ENCODE assay signal across 8 cellular contexts in genomic region chr12:123149828-123150272, GRCh38. TPM values are rescaled to one million over a fixed set of nuclear protein-coding genes. Genes with fewer than 3 reads are reported as not detected.
DNase-seq lines count a peak whose midpoint lies in the region; ATAC-seq and TF ChIP-seq lines count a peak whose summit lies in the region.

No MANE protein-coding gene starts in this region.

- no peak for DNase-seq in Calu3
- no peak for DNase-seq in fibroblast of lung (ENCODE audit: low read depth in 2 of 2)
- no peak for DNase-seq in osteoblast (ENCODE audit: insufficient read length, low spot score, missing footprints)
- DNase-seq in SKM-1 (lab: John Stamatoyannopoulos, UW; ENCODE audit: unreplicated experiment) = no peak
- DNase-seq in stimulated activated CD4-positive, alpha-beta T cell treated with anti-CD3 and anti-CD28 coated beads, Interleukin-4, amount 100 ng/mL, for 1 hour = no peak
- DNase-seq in SHP77 treated with DMSO at 0.1 percent for 48 hours (lab: John Stamatoyannopoulos, UW) = no peak

- H3K9me3 ChIP-seq in fibroblast of lung (ENCODE audit: control insufficient read depth, insufficient read depth, low read depth, low read length) (no peaks in the 10 kb centered on the region), osteoblast (ENCODE audit: low read depth, low read length) (no peaks in the 10 kb centered on the region)

- no peaks in the 10 kb centered on the region for H3K9me3 Mint-ChIP-seq in Calu3 (ENCODE audit: low read depth, unreplicated experiment)

- H4K20me1 ChIP-seq in fibroblast of lung (ENCODE audit: control insufficient read depth, extremely low read depth, insufficient read depth, low read length) (no peaks in the 10 kb centered on the region), osteoblast (ENCODE audit: insufficient read depth, low read length) (peaks cover 5% of the 10 kb centered on the region)

- intact Hi-C loops in Calu3 (cut with micrococcal nuclease; ENCODE audit: unreplicated experiment) = no loop called here

- peak overlapping the region; percentile 18 for H3K27ac Mint-ChIP-seq in Calu3 (ENCODE audit: unreplicated experiment)

- H3K27me3 ChIP-seq in fibroblast of lung (ENCODE audit: control insufficient read depth, insufficient read depth, low read length) (no peaks in the 10 kb centered on the region), osteoblast (ENCODE audit: insufficient read depth, low read length) (no peaks in the 10 kb centered on the region)

- TF ChIP-seq CTCF in Calu3 (IDR thresholded peaks at IDR 0.05; ENCODE audit: unreplicated experiment) (no peak), fibroblast of lung (conservative IDR thresholded peaks at IDR 0.05 in 1 of 2, IDR thresholded peaks at IDR 0.05 in 1 of 2; ENCODE audit: low read depth in 1 of 2, low read length in 2 of 2) (no peak), osteoblast (IDR thresholded peaks at IDR 0.05; ENCODE audit: extremely low read depth, low read depth, low read length) (no peak)

- BruUV-seq in Calu3 (replicated peaks; lab: Mats Ljungman, UMichigan) = no TSS peak

- no peaks in the 10 kb centered on the region for H3K27me3 Mint-ChIP-seq in Calu3 (ENCODE audit: unreplicated experiment)

- H3K9ac ChIP-seq in fibroblast of lung (ENCODE audit: insufficient read depth, low read length) = peak overlapping the region; percentile 66

- H2AFZ ChIP-seq in fibroblast of lung (ENCODE audit: low read length) (no peak overlapping the region), osteoblast (ENCODE audit: low read length) (peak overlapping the region; percentile 76)

- peaks cover 18% of the 10 kb centered on the region for H3K4me1 Mint-ChIP-seq in Calu3 (ENCODE audit: low read depth, unreplicated experiment)

- peak overlapping the region; percentile 46 to 78 (median 66) for H3K4me3 ChIP-seq in fibroblast of lung (replicated peaks in 1 of 4; ENCODE audit: control extremely low read depth in 1 of 4, insufficient read depth in 1 of 4, low read depth in 3 of 4, low read length in 4 of 4)
- peak overlapping the region; percentile 79 for H3K4me3 ChIP-seq in osteoblast (ENCODE audit: insufficient read depth, low read length)

- CTCF ChIA-PET in Calu3 (lab: Charles Lee) = interaction anchor here (0.5 to 1.5 kb wide), 4 partner anchors 9 to 114 kb away, joined by 3 to 8 read pairs (median 3); no protein-coding TSS in a partner anchor

- H3K27ac ChIP-seq in fibroblast of lung (ENCODE audit: insufficient read depth, low read length) (peak overlapping the region; percentile 46), osteoblast (ENCODE audit: low read depth, low read length) (no peak overlapping the region)

- H3K36me3 Mint-ChIP-seq in Calu3 (ENCODE audit: insufficient read depth, unreplicated experiment) = peaks cover 21% of the 10 kb centered on the region

- ATAC-seq in SK-N-SH treated with all-trans-retinoic acid at 6 μM for 48 hours (peak; percentile 2; the same call in 2 of the 3 replicates), GM21786 (IDR thresholded peaks at IDR 0.05; ENCODE audit: unreplicated experiment) (no peak)

- H3K36me3 ChIP-seq in fibroblast of lung (ENCODE audit: control insufficient read depth, insufficient read depth, low read length) = no peaks in the 10 kb centered on the region
- no peaks in the 10 kb centered on the region for H3K36me3 ChIP-seq in osteoblast (ENCODE audit: insufficient read depth, low read length)

- H3K79me2 ChIP-seq in fibroblast of lung (ENCODE audit: control insufficient read depth, insufficient read depth, low read length) (peaks cover 21% of the 10 kb centered on the region), osteoblast (ENCODE audit: insufficient read depth, low read length) (peaks cover 18% of the 10 kb centered on the region)

- H3K4me2 ChIP-seq in fibroblast of lung (ENCODE audit: extremely low read depth, insufficient read depth, low read length) = peak overlapping the region; percentile 87
- H3K4me2 ChIP-seq in osteoblast (ENCODE audit: insufficient read depth, low read length) = peak overlapping the region; percentile 81

- H3K4me1 ChIP-seq in fibroblast of lung (ENCODE audit: control insufficient read depth, extremely low read depth, insufficient read depth, low read length) (no peaks in the 10 kb centered on the region), osteoblast (ENCODE audit: insufficient read depth, low read length) (peaks cover 11% of the 10 kb centered on the region)

- peak overlapping the region; percentile 75 for H3K4me3 Mint-ChIP-seq in Calu3 (ENCODE audit: low read depth, unreplicated experiment)

TF ChIP-seq in SK-N-SH treated with all-trans-retinoic acid at 6 μM for 48 hours, 23 proteins besides CTCF, POLR2A, EP300 and RAD21:
- TF ChIP-seq POU6F1 (CRISPR knock-in tag; IDR thresholded peaks at IDR 0.05; ENCODE audit: borderline replicate concordance, low read depth) (no peak), ESRRG (CRISPR knock-in tag; IDR thresholded peaks at IDR 0.05) (no peak)

RNA-seq across cellular contexts. Expression of gene PITPNM2, which starts 1.0 kb away (rescaled TPM):
- 7.8 and 8.4 TPM in 2 replicates for total RNA-seq in Calu3 (2022)
- total RNA-seq in fibroblast of lung = 4.4 and 6.6 TPM in 2 replicates
- polyA plus RNA-seq in fibroblast of lung = 2.2 and 4.9 TPM in 2 replicates
- 5.2 and 9.0 TPM in 2 replicates for polyA plus RNA-seq in fibroblast of lung (2012)
- polyA minus RNA-seq in fibroblast of lung (ENCODE audit: low replicate concordance) = 8.8 and 23.5 TPM in 2 replicates
- 3.3 and 6.5 TPM in 2 replicates for total RNA-seq in osteoblast
